ENCODE assay signal across 19 cellular contexts in genomic region chr16:70648606-70649005, GRCh38. TPM values are rescaled to one million over a fixed set of nuclear protein-coding genes. Genes with fewer than 3 reads are reported as not detected.
DNase-seq lines count a peak whose midpoint lies in the region; ATAC-seq and TF ChIP-seq lines count a peak whose summit lies in the region.
"Had no signal": no experiment of that assay in that cellular context is flagged by ENCODE, and none has a peak within 500 bp of the region (broad histone marks: within the 10 kb centered on the region; RNA-seq: fewer than 3 reads in every experiment).

No MANE protein-coding gene starts in this region.

- intact Hi-C loops in activated T-helper 1 cell treated with anti-CD3 and anti-CD28 coated beads, Interleukin-12 subunit alpha, Interleukin-12 subunit beta, Interleukin-2, Interleukin-4 antibody, amounts not matched to agents 30 ng/mL and 10 ng/mL and 1 ng/mL, durations not matched to agents 14 hours and 24 hours and 36 hours (cut with micrococcal nuclease) = no loop called here
- intact Hi-C loops in heart right ventricle (cut with DNase I) = loop anchor here in 1 of 10 donors (10.0 kb wide), 1 partner anchor 114 kb away; no protein-coding TSS in a partner anchor

- H3K27ac ChIP-seq in cingulate gyrus (ENCODE audit: low read depth, low read length) (peak overlapping the region; percentile 19), osteoblast (ENCODE audit: low read depth, low read length) (no peak overlapping the region), heart right ventricle (no peak overlapping the region)
- H3K27ac ChIP-seq: 22Rv1, C4-2B, Peyer's patch had no signal

- peaks cover under 1% of the 10 kb centered on the region for H3K4me1 Mint-ChIP-seq in activated T-helper 1 cell treated with anti-CD3 and anti-CD28 coated beads, Interleukin-12 subunit alpha, Interleukin-12 subunit beta, Interleukin-2, Interleukin-4 antibody, amounts not matched to agents 30 ng/mL and 10 ng/mL and 1 ng/mL, durations not matched to agents 14 hours and 24 hours and 36 hours (ENCODE audit: low read depth)
- H3K4me1 Mint-ChIP-seq in progenitor cell of endocrine pancreas (ENCODE audit: low read depth) = no peaks in the 10 kb centered on the region

- H3K4me3 ChIP-seq in osteoblast (ENCODE audit: insufficient read depth, low read length) (no peak overlapping the region), heart right ventricle (no peak overlapping the region)
- H3K4me3 ChIP-seq: HAP-1, Peyer's patch had no signal

- H3K9me3 ChIP-seq in osteoblast (ENCODE audit: low read depth, low read length) (no peaks in the 10 kb centered on the region), heart right ventricle (no peaks in the 10 kb centered on the region)
- H3K9me3 ChIP-seq: HAP-1, Peyer's patch had no signal

- no peak overlapping the region for H3K4me3 Mint-ChIP-seq in activated T-helper 1 cell treated with anti-CD3 and anti-CD28 coated beads, Interleukin-12 subunit alpha, Interleukin-12 subunit beta, Interleukin-2, Interleukin-4 antibody, amounts not matched to agents 30 ng/mL and 10 ng/mL and 1 ng/mL, durations not matched to agents 14 hours and 24 hours and 36 hours
- no peak overlapping the region for H3K4me3 Mint-ChIP-seq in progenitor cell of endocrine pancreas (ENCODE audit: low read depth)

- H3K27me3 ChIP-seq in osteoblast (ENCODE audit: insufficient read depth, low read length) (no peaks in the 10 kb centered on the region), heart right ventricle (no peaks in the 10 kb centered on the region)
- H3K27me3 ChIP-seq: Peyer's patch had no signal

- H3K9me3 Mint-ChIP-seq in activated T-helper 1 cell treated with anti-CD3 and anti-CD28 coated beads, Interleukin-12 subunit alpha, Interleukin-12 subunit beta, Interleukin-2, Interleukin-4 antibody, amounts not matched to agents 30 ng/mL and 10 ng/mL and 1 ng/mL, durations not matched to agents 14 hours and 24 hours and 36 hours = no peaks in the 10 kb centered on the region
- H3K9me3 Mint-ChIP-seq in progenitor cell of endocrine pancreas (ENCODE audit: low read depth) = no peaks in the 10 kb centered on the region

- peaks cover 5% of the 10 kb centered on the region for H3K27me3 Mint-ChIP-seq in activated T-helper 1 cell treated with anti-CD3 and anti-CD28 coated beads, Interleukin-12 subunit alpha, Interleukin-12 subunit beta, Interleukin-2, Interleukin-4 antibody, amounts not matched to agents 30 ng/mL and 10 ng/mL and 1 ng/mL, durations not matched to agents 14 hours and 24 hours and 36 hours (ENCODE audit: insufficient read depth)
- H3K27me3 Mint-ChIP-seq in progenitor cell of endocrine pancreas = peaks cover 3% of the 10 kb centered on the region

- H2AFZ ChIP-seq in osteoblast (ENCODE audit: low read length) = peak overlapping the region; percentile 28

- no peaks in the 10 kb centered on the region for H3K79me2 ChIP-seq in osteoblast (ENCODE audit: insufficient read depth, low read length)

- TF ChIP-seq CTCF in osteoblast (IDR thresholded peaks at IDR 0.05; ENCODE audit: extremely low read depth, low read depth, low read length) (no peak), heart right ventricle (IDR thresholded peaks at IDR 0.05) (no peak), progenitor cell of endocrine pancreas (IDR thresholded peaks at IDR 0.05; ENCODE audit: unreplicated experiment) (no peak)

- H3K4me2 ChIP-seq in osteoblast (ENCODE audit: insufficient read depth, low read length) = no peak overlapping the region

- H3K27ac Mint-ChIP-seq in activated T-helper 1 cell treated with anti-CD3 and anti-CD28 coated beads, Interleukin-12 subunit alpha, Interleukin-12 subunit beta, Interleukin-2, Interleukin-4 antibody, amounts not matched to agents 30 ng/mL and 10 ng/mL and 1 ng/mL, durations not matched to agents 14 hours and 24 hours and 36 hours = no peak overlapping the region
- no peak overlapping the region for H3K27ac Mint-ChIP-seq in progenitor cell of endocrine pancreas

- H3K4me1 ChIP-seq in osteoblast (ENCODE audit: insufficient read depth, low read length) (peaks cover 16% of the 10 kb centered on the region), heart right ventricle (peaks cover 0 to 21% (median 4%) of the 10 kb centered on the region in 9 donors)
- H3K4me1 ChIP-seq: HAP-1, Peyer's patch had no signal

- H3K36me3 ChIP-seq in osteoblast (ENCODE audit: insufficient read depth, low read length) = no peaks in the 10 kb centered on the region
- no peaks in the 10 kb centered on the region for H3K36me3 ChIP-seq in heart right ventricle
- H3K36me3 ChIP-seq: HAP-1, Peyer's patch had no signal

- 91 to 94% methylated on average over 6 of the region's 6 CpGs for WGBS in heart right ventricle, 2 donors

- H3K36me3 Mint-ChIP-seq in activated T-helper 1 cell treated with anti-CD3 and anti-CD28 coated beads, Interleukin-12 subunit alpha, Interleukin-12 subunit beta, Interleukin-2, Interleukin-4 antibody, amounts not matched to agents 30 ng/mL and 10 ng/mL and 1 ng/mL, durations not matched to agents 14 hours and 24 hours and 36 hours (ENCODE audit: low read depth) = no peaks in the 10 kb centered on the region
- H3K36me3 Mint-ChIP-seq in progenitor cell of endocrine pancreas (ENCODE audit: insufficient read depth) = no peaks in the 10 kb centered on the region

- peak; percentile 37 for DNase-seq in activated effector memory CD4-positive, alpha-beta T cell treated with anti-CD3 and anti-CD28 coated beads, Interleukin-2, amount 50 U/mL, for 16 hours
- DNase-seq in activated effector memory CD4-positive, alpha-beta T cell treated with Interleukin-2 at 50 U/mL for 16 hours = no peak
- no peak for DNase-seq in osteoblast (ENCODE audit: insufficient read length, low spot score, missing footprints)
- no peak for DNase-seq in activated T-helper 1 cell treated with anti-CD3 and anti-CD28 coated beads, Interleukin-12 subunit alpha, Interleukin-12 subunit beta, Interleukin-2, Interleukin-4 antibody, amounts not matched to agents 30 ng/mL and 10 ng/mL and 1 ng/mL, durations not matched to agents 14 hours and 24 hours and 36 hours (ENCODE audit: low spot score)
- no peak for DNase-seq in stimulated activated CD4-positive, alpha-beta T cell treated with anti-CD3 and anti-CD28 coated beads, Interleukin-2, amount 100 ng/mL, for 24 hours
- DNase-seq in heart right ventricle = no peak
- no peak for DNase-seq in progenitor cell of endocrine pancreas (ENCODE audit: low spot score, unreplicated experiment)
- DNase-seq: AML-193, DND-41, KBM-7, NCI-H1105 treated with DMSO at 0.1 percent for 48 hours, NCI-H1694 treated with DMSO at 0.1 percent for 48 hours, Peyer's patch had no signal

- no peak for ATAC-seq in heart right ventricle
- ATAC-seq: Right ventricle myocardium inferior had no signal

- H4K20me1 ChIP-seq in osteoblast (ENCODE audit: insufficient read depth, low read length) = no peaks in the 10 kb centered on the region

RNA-seq across cellular contexts. Expression of gene IL34, which starts 2.2 kb away (rescaled TPM):
- total RNA-seq in osteoblast (5.6 and 9.4 TPM in 2 replicates), heart right ventricle (1 to 10 TPM in 8 of 10 donors, under 1 TPM in 2; 0.37 to 4.4 (median 2.1) TPM), progenitor cell of endocrine pancreas (not detected in 2 replicates)
- total RNA-seq in activated T-helper 1 cell treated with anti-CD3 and anti-CD28 coated beads, Interleukin-12 subunit alpha, Interleukin-12 subunit beta, Interleukin-2, Interleukin-4 antibody, amounts not matched to agents 30 ng/mL and 10 ng/mL and 1 ng/mL, durations not matched to agents 14 hours and 24 hours and 36 hours = not detected in 2 replicates
- polyA plus RNA-seq in heart right ventricle = 1 to 10 TPM in 1 of 2 donors, under 1 TPM in 1; 0.72 to 2.7 TPM
- total RNA-seq: NCI-H460 had no signal

RNA-seq across cellular contexts. Expression of gene MTSS2, which starts 37.2 kb away (rescaled TPM):
- total RNA-seq in osteoblast (54.2 and 56.5 TPM in 2 replicates), heart right ventricle (100 to 1,000 TPM in 2 of 10 donors, 10 to 100 TPM in 8; 39.8 to 121 (median 62.1) TPM), progenitor cell of endocrine pancreas (55.0 and 57.1 TPM in 2 replicates)
- total RNA-seq in activated T-helper 1 cell treated with anti-CD3 and anti-CD28 coated beads, Interleukin-12 subunit alpha, Interleukin-12 subunit beta, Interleukin-2, Interleukin-4 antibody, amounts not matched to agents 30 ng/mL and 10 ng/mL and 1 ng/mL, durations not matched to agents 14 hours and 24 hours and 36 hours = 2.0 and 3.5 TPM in 2 replicates
- polyA plus RNA-seq in heart right ventricle = 10 to 100 TPM; 39.0 to 39.7 TPM
